33 cellular contexts compared by ENCODE assay signal in the genomic region with DNA sequence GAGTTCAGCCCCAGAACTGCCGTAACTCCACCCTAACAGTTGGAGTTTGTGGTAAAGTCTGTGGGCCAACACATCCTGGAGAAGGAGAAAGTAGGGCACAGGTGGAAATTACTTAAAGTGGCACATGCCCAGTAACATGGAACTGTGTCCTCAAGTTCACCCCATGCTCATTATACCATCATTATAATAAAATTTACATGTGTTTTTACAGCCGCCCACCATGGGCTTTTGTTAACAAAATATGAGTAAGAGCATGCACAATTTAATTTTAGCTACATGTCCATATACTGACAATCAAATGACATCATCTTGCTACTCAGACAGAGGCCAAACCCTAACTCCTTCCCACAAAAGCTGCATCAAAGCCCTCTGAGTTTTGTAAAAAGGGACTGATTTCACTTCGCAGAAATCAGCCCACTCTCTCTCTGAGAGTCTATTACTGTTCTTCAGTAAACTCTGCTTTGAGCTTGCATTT. TPM values are rescaled to one million over a fixed set of nuclear protein-coding genes. Genes with fewer than 3 reads are reported as not detected.
DNase-seq lines count a peak whose midpoint lies in the region; ATAC-seq and TF ChIP-seq lines count a peak whose summit lies in the region.
"Had no signal": no experiment of that assay in that cellular context is flagged by ENCODE, and none has a peak within 500 bp of the region (broad histone marks: within the 10 kb centered on the region; RNA-seq: fewer than 3 reads in every experiment).

No MANE protein-coding gene starts in this region.

- peaks cover 18% of the 10 kb centered on the region for H3K4me1 ChIP-seq in Loucy (ENCODE audit: insufficient read depth, low read length, poor library complexity, severe bottlenecking)
- H3K4me1 ChIP-seq: colonic mucosa, stomach, tibial artery, vagina had no signal

- no peaks in the 10 kb centered on the region for H3K79me2 ChIP-seq in Loucy (ENCODE audit: insufficient read depth, low read length)

- H3K4me2 ChIP-seq in Loucy (ENCODE audit: low read depth, low read length, poor library complexity, severe bottlenecking) = peak overlapping the region; percentile 54
- H3K4me2 ChIP-seq: smooth muscle cell had no signal

- ATAC-seq in activated T-helper 17 cell treated with anti-CD3 and anti-CD28 coated beads, Interleukin-2, amount 50 U/mL, for 72 hours (replicated peaks) = peak; percentile 94
- peak; percentile 95 for ATAC-seq in stimulated activated effector memory CD8-positive, alpha-beta T cell treated with anti-CD3 and anti-CD28 coated beads, Interleukin-12 subunit alpha, Interleukin-12 subunit beta, amount 100 ng/mL, for 72 hours
- ATAC-seq in Right ventricle myocardium superior (ENCODE audit: poor library complexity) = no peak
- ATAC-seq: left cardiac atrium; natural killer cell treated with Interleukin-12 subunit alpha and Interleukin-12 subunit beta and Interleukin-15 and Interleukin-18, amount 100 ng/mL, for 72 hours had no signal

- H3K36me3 Mint-ChIP-seq in activated naive CD4-positive, alpha-beta T cell treated with anti-CD3 and anti-CD28 coated beads, Interleukin-2, amount 10 ng/mL, durations not matched to agents 7 days and 5 days = no peaks in the 10 kb centered on the region
- no peaks in the 10 kb centered on the region for H3K36me3 Mint-ChIP-seq in activated T-helper 17 cell treated with anti-CD3 and anti-CD28 coated beads, Interleukin-2, amount 50 U/mL, for 72 hours (ENCODE audit: low read depth)
- no peaks in the 10 kb centered on the region for H3K36me3 Mint-ChIP-seq in stimulated activated effector memory CD8-positive, alpha-beta T cell treated with anti-CD3 and anti-CD28 coated beads, Interleukin-12 subunit alpha, Interleukin-12 subunit beta, amount 100 ng/mL, for 72 hours

- peak overlapping the region; percentile 24 for H3K4me3 ChIP-seq in Loucy (ENCODE audit: low read length, poor library complexity, severe bottlenecking)
- H3K4me3 ChIP-seq: colonic mucosa, lung, smooth muscle cell, stomach, tibial artery, vagina had no signal

- CTCF ChIA-PET in activated naive CD4-positive, alpha-beta T cell treated with anti-CD3 and anti-CD28 coated beads, Interleukin-2, amount 10 ng/mL, durations not matched to agents 7 days and 5 days (lab: Charles Lee) = interaction anchor here (1.5 kb wide), 1 partner anchor 15 kb away, joined by 6 read pairs; no protein-coding TSS in a partner anchor

- H3K4me1 Mint-ChIP-seq in activated naive CD4-positive, alpha-beta T cell treated with anti-CD3 and anti-CD28 coated beads, Interleukin-2, amount 10 ng/mL, durations not matched to agents 7 days and 5 days = peaks cover 3% of the 10 kb centered on the region
- peaks cover 14% of the 10 kb centered on the region for H3K4me1 Mint-ChIP-seq in activated T-helper 17 cell treated with anti-CD3 and anti-CD28 coated beads, Interleukin-2, amount 50 U/mL, for 72 hours
- peaks cover 14% of the 10 kb centered on the region for H3K4me1 Mint-ChIP-seq in stimulated activated effector memory CD8-positive, alpha-beta T cell treated with anti-CD3 and anti-CD28 coated beads, Interleukin-12 subunit alpha, Interleukin-12 subunit beta, amount 100 ng/mL, for 72 hours
- H3K4me1 Mint-ChIP-seq: activated naive CD4-positive, alpha-beta T cell treated with anti-CD3 and anti-CD28 coated beads, Interleukin-2, amount 50 U/mL, for 24 hours; B cell had no signal

- peaks cover 11% of the 10 kb centered on the region for H3K27me3 Mint-ChIP-seq in activated naive CD4-positive, alpha-beta T cell treated with anti-CD3 and anti-CD28 coated beads, Interleukin-2, amount 10 ng/mL, durations not matched to agents 7 days and 5 days
- H3K27me3 Mint-ChIP-seq in activated T-helper 17 cell treated with anti-CD3 and anti-CD28 coated beads, Interleukin-2, amount 50 U/mL, for 72 hours = no peaks in the 10 kb centered on the region

- intact Hi-C loops in Right ventricle myocardium superior (cut with DNase I) = no loop called here

- H3K9me3 Mint-ChIP-seq in activated naive CD4-positive, alpha-beta T cell treated with anti-CD3 and anti-CD28 coated beads, Interleukin-2, amount 10 ng/mL, durations not matched to agents 7 days and 5 days = peaks cover 4% of the 10 kb centered on the region
- H3K9me3 Mint-ChIP-seq in activated T-helper 17 cell treated with anti-CD3 and anti-CD28 coated beads, Interleukin-2, amount 50 U/mL, for 72 hours = peaks cover 21% of the 10 kb centered on the region
- H3K9me3 Mint-ChIP-seq in stimulated activated effector memory CD8-positive, alpha-beta T cell treated with anti-CD3 and anti-CD28 coated beads, Interleukin-12 subunit alpha, Interleukin-12 subunit beta, amount 100 ng/mL, for 72 hours = peaks cover 6% of the 10 kb centered on the region

- H3K36me3 ChIP-seq in Loucy (ENCODE audit: insufficient read depth, low read length) = no peaks in the 10 kb centered on the region
- H3K36me3 ChIP-seq: colonic mucosa, stomach, tibial artery, vagina, WERI-Rb-1 had no signal

- no peaks in the 10 kb centered on the region for H3K9me2 ChIP-seq in Loucy (replicated peaks; ENCODE audit: low read depth, low read length)

- DNase-seq in activated naive CD4-positive, alpha-beta T cell treated with Interleukin-2 at 50 U/mL for 16 hours = peak; percentile 20
- no peak for DNase-seq in activated naive CD4-positive, alpha-beta T cell treated with anti-CD3 and anti-CD28 coated beads, Interleukin-2, amount 10 ng/mL, durations not matched to agents 7 days and 5 days
- no peak for DNase-seq in stimulated activated effector memory CD8-positive, alpha-beta T cell treated with anti-CD3 and anti-CD28 coated beads, Interleukin-12 subunit alpha, Interleukin-12 subunit beta, amount 100 ng/mL, for 72 hours (ENCODE audit: low spot score in 2 of 2)
- DNase-seq in AML-193 (lab: John Stamatoyannopoulos, UW) (no peak), amniotic stem cell (lab: John Stamatoyannopoulos, UW) (no peak), Right ventricle myocardium superior (no peak)
- DNase-seq: activated CD4-positive, alpha-beta T cell treated with anti-CD3 and anti-CD28 coated beads, Interleukin-2, amount 50 U/mL, for 1 hour; aorta; colonic mucosa; DMS153; effector CD4-positive, alpha-beta T cell; hippocampal formation; left cardiac atrium; NCI-H1105; NCI-H187 treated with DMSO at 0.1 percent for 48 hours; NCI-H2227 treated with DMSO at 0.1 percent for 48 hours; NCI-H774; occipital lobe; SIG-M5; stimulated activated CD4-positive, alpha-beta T cell treated with anti-CD3 and anti-CD28 coated beads, Interleukin-1b, Interleukin-23, amount 100 ng/mL, for 48 hours; stomach; T1000; tibial artery; WERI-Rb-1 had no signal

- peaks cover 5% of the 10 kb centered on the region; the same call in 1 of the 2 replicates for H3K9me3 ChIP-seq in Loucy (ENCODE audit: insufficient read depth, low read depth, low read length)
- H3K9me3 ChIP-seq: colonic mucosa, vagina had no signal

- no peaks in the 10 kb centered on the region for H4K20me1 ChIP-seq in Loucy (ENCODE audit: insufficient read depth, low read length, poor library complexity, severe bottlenecking)

- H2AFZ ChIP-seq in Loucy (ENCODE audit: low read length) = 0 out of 2 replicates have a peak overlapping the region, but pooled peaks have one; percentile 33

- no peaks in the 10 kb centered on the region for H3K27me3 ChIP-seq in Loucy (ENCODE audit: insufficient read depth, low read length, poor library complexity, severe bottlenecking)
- H3K27me3 ChIP-seq: colonic mucosa, stomach, tibial artery, vagina had no signal

- H3K9ac ChIP-seq in Loucy (ENCODE audit: low read depth, low read length, poor library complexity, severe bottlenecking) = peak overlapping the region; percentile 28

- H3K4me3 Mint-ChIP-seq in activated naive CD4-positive, alpha-beta T cell treated with anti-CD3 and anti-CD28 coated beads, Interleukin-2, amount 10 ng/mL, durations not matched to agents 7 days and 5 days = no peak overlapping the region
- H3K4me3 Mint-ChIP-seq in activated T-helper 17 cell treated with anti-CD3 and anti-CD28 coated beads, Interleukin-2, amount 50 U/mL, for 72 hours = peak overlapping the region; percentile 64
- H3K4me3 Mint-ChIP-seq in stimulated activated effector memory CD8-positive, alpha-beta T cell treated with anti-CD3 and anti-CD28 coated beads, Interleukin-12 subunit alpha, Interleukin-12 subunit beta, amount 100 ng/mL, for 72 hours = no peak overlapping the region
- H3K4me3 Mint-ChIP-seq: activated naive CD4-positive, alpha-beta T cell treated with anti-CD3 and anti-CD28 coated beads, Interleukin-2, amount 50 U/mL, for 24 hours; B cell; natural killer cell treated with Interleukin-12 subunit alpha and Interleukin-12 subunit beta and Interleukin-15 and Interleukin-18, amount 100 ng/mL, for 72 hours had no signal

- TF ChIP-seq CTCF in Loucy (conservative IDR thresholded peaks at IDR 0.05; ENCODE audit: low read length) = no peak

- no peak overlapping the region for H3K27ac Mint-ChIP-seq in activated naive CD4-positive, alpha-beta T cell treated with anti-CD3 and anti-CD28 coated beads, Interleukin-2, amount 10 ng/mL, durations not matched to agents 7 days and 5 days
- peak overlapping the region; percentile 63 for H3K27ac Mint-ChIP-seq in activated T-helper 17 cell treated with anti-CD3 and anti-CD28 coated beads, Interleukin-2, amount 50 U/mL, for 72 hours
- H3K27ac Mint-ChIP-seq in stimulated activated effector memory CD8-positive, alpha-beta T cell treated with anti-CD3 and anti-CD28 coated beads, Interleukin-12 subunit alpha, Interleukin-12 subunit beta, amount 100 ng/mL, for 72 hours = no peak overlapping the region
- H3K27ac Mint-ChIP-seq: activated naive CD4-positive, alpha-beta T cell treated with anti-CD3 and anti-CD28 coated beads, Interleukin-2, amount 50 U/mL, for 24 hours; B cell; natural killer cell treated with Interleukin-12 subunit alpha and Interleukin-12 subunit beta and Interleukin-15 and Interleukin-18, amount 100 ng/mL, for 72 hours had no signal

- H3F3A ChIP-seq in Loucy (ENCODE audit: low read depth) = no peaks in the 10 kb centered on the region

RNA-seq across cellular contexts. Expression of gene ELOVL4, which starts 17.3 kb away (rescaled TPM):
- total RNA-seq in activated T-helper 17 cell treated with anti-CD3 and anti-CD28 coated beads, Interleukin-2, amount 50 U/mL, for 72 hours = 1 to 10 TPM; 3.2 to 3.4 TPM
- 0.13 TPM for total RNA-seq in Right ventricle myocardium superior
- total RNA-seq: HT-29 had no signal

RNA-seq across cellular contexts. Expression of gene TTK, which starts 39.8 kb away (rescaled TPM):
- total RNA-seq in activated T-helper 17 cell treated with anti-CD3 and anti-CD28 coated beads, Interleukin-2, amount 50 U/mL, for 72 hours = 10 to 100 TPM; 33.3 to 38.1 TPM
- 0.32 TPM for total RNA-seq in Right ventricle myocardium superior

Comparison
In these comparisons a context has a peak if more than half of its experiments do, and no peak if none do; other contexts are left out.
1. RNA of gene TTK, which starts 39.8 kb away (total RNA-seq): 33.3 to 38.1 TPM in activated T-helper 17 cell treated with anti-CD3 and anti-CD28 coated beads, Interleukin-2, amount 50 U/mL, for 72 hours; 0.32 TPM in Right ventricle myocardium superior (single experiment); every median in the first group is over 10 times any median in the second.